1 cellular context compared by ENCODE assay signal in the genomic region with DNA sequence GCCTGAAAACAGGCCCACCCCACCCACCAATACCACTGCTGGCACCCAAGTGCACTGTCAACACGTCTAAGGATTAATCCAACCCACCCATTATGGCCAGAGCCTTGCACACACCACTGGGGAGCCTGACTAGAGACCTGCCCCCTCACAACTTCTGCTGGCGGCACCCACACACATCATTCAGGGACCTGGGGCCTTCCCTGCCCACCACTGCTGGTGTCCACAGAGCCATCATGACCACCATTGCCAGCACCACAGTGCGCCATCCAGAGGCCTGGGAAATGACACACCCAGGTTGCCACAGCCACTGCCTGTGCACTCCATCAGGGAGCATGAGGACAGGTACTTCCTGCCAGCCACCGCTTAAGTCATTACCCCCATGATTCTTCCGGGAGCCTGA.
TF ChIP-seq lines count a peak whose summit lies in the region.

No MANE protein-coding gene starts in this region.

TF ChIP-seq in IMR-90, 13 proteins besides CTCF, POLR2A, EP300 and RAD21 (continued from another document):
- TF ChIP-seq CHD1 (IDR thresholded peaks at IDR 0.05; ENCODE audit: low read depth, low read length) (no peak), MXI1 (IDR thresholded peaks at IDR 0.05; ENCODE audit: borderline replicate concordance, low read depth, low read length) (no peak), FOS (IDR thresholded peaks at IDR 0.05; ENCODE audit: low read depth, low read length) (no peak), CEBPB (IDR thresholded peaks at IDR 0.05; ENCODE audit: low read depth, low read length) (no peak), BHLHE40 (IDR thresholded peaks at IDR 0.05; ENCODE audit: low read depth, low read length) (no peak), RCOR1 (IDR thresholded peaks at IDR 0.05; ENCODE audit: insufficient replicate concordance, low read length) (no peak), MAZ (IDR thresholded peaks at IDR 0.05; ENCODE audit: borderline replicate concordance, low read depth, low read length) (no peak), RFX5 (IDR thresholded peaks at IDR 0.05; ENCODE audit: low read depth, low read length) (no peak), MAFK (IDR thresholded peaks at IDR 0.05; ENCODE audit: low read depth, low read length) (no peak), SMC3 (IDR thresholded peaks at IDR 0.05; ENCODE audit: low read depth, low read length) (no peak)
- TF ChIP-seq, protein P1, sequence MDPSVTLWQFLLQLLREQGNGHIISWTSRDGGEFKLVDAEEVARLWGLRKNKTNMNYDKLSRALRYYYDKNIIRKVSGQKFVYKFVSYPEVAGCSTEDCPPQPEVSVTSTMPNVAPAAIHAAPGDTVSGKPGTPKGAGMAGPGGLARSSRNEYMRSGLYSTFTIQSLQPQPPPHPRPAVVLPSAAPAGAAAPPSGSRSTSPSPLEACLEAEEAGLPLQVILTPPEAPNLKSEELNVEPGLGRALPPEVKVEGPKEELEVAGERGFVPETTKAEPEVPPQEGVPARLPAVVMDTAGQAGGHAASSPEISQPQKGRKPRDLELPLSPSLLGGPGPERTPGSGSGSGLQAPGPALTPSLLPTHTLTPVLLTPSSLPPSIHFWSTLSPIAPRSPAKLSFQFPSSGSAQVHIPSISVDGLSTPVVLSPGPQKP (IDR thresholded peaks at IDR 0.05; ENCODE audit: borderline replicate concordance, low read depth, low read length): no peak
- TF ChIP-seq, protein P2, sequence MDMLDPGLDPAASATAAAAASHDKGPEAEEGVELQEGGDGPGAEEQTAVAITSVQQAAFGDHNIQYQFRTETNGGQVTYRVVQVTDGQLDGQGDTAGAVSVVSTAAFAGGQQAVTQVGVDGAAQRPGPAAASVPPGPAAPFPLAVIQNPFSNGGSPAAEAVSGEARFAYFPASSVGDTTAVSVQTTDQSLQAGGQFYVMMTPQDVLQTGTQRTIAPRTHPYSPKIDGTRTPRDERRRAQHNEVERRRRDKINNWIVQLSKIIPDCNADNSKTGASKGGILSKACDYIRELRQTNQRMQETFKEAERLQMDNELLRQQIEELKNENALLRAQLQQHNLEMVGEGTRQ (IDR thresholded peaks at IDR 0.05; ENCODE audit: low read depth, low read length): no peak
